Comparison of ENCODE assay signal across 30 cellular contexts in genomic region chr2:128475427-128476211, GRCh38.
DNase-seq lines count a peak whose midpoint lies in the region; ATAC-seq and TF ChIP-seq lines count a peak whose summit lies in the region.
"Had no signal": no experiment of that assay in that cellular context is flagged by ENCODE, and none has a peak within 500 bp of the region (broad histone marks: within the 10 kb centered on the region; RNA-seq: fewer than 3 reads in every experiment).

No MANE protein-coding gene starts in this region.

- DNase-seq in ecto neural progenitor cell (ENCODE audit: low spot score), result peak; percentile 39
- peak; percentile 7 for DNase-seq in natural killer cell
- DNase-seq in upper lobe of right lung, result peak; percentile 48
- DNase-seq in HK-2 (ENCODE audit: unreplicated experiment), result no peak
- DNase-seq: activated CD4-positive, alpha-beta memory T cell treated with anti-CD3 and anti-CD28 coated beads, Interleukin-2, amount 10 ng/mL, durations not matched to agents 7 days and 5 days; activated CD4-positive, alpha-beta T cell treated with anti-CD3 and anti-CD28 coated beads for 1 hour; activated effector memory CD4-positive, alpha-beta T cell treated with Interleukin-2 at 50 U/mL for 16 hours; activated T-cell treated with anti-CD3 and anti-CD28 coated beads for 4 hours; amygdala; brain microvascular endothelial cell; DMS79; effector CD8-positive, alpha-beta T cell; GF-D8; H7; left ventricle myocardium inferior; midbrain; NCI-H146; NCI-H2107; nephron progenitor cell; Right ventricle myocardium superior; small intestine; stimulated activated CD4-positive, alpha-beta T cell treated with anti-CD3 and anti-CD28 coated beads, Interleukin-1b, Interleukin-23, amount 100 ng/mL, for 48 hours; stimulated activated naive CD8-positive, alpha-beta T cell treated with anti-CD3 and anti-CD28 coated beads, Interleukin-15, Interleukin-2, amounts not matched to agents 100 U/mL and 50 U/mL, for 24 hours had no signal

- H3K4me1 Mint-ChIP-seq in natural killer cell, result peaks cover 17 to 19% of the 10 kb centered on the region in 2 donors
- no peaks in the 10 kb centered on the region for H3K4me1 Mint-ChIP-seq in activated T-helper 17 cell treated with anti-CD3 and anti-CD28 coated beads, Interleukin-2, amount 50 U/mL, for 72 hours

- TF ChIP-seq CTCF in natural killer cell (IDR thresholded peaks at IDR 0.05) (no peak), upper lobe of right lung (IDR thresholded peaks at IDR 0.05) (no peak)

- peak overlapping the region; percentile 100 for H3K27ac ChIP-seq in KOPT-K1 (ENCODE audit: low read depth, low read length, poor library complexity, severe bottlenecking)
- no peak overlapping the region for H3K27ac ChIP-seq in upper lobe of right lung
- H3K27ac ChIP-seq: brain microvascular endothelial cell, C4-2B, left ventricle myocardium inferior, parathyroid adenoma, thoracic aorta had no signal

- H3K36me3 Mint-ChIP-seq in natural killer cell, result no peaks in the 10 kb centered on the region
- H3K36me3 Mint-ChIP-seq in activated T-helper 17 cell treated with anti-CD3 and anti-CD28 coated beads, Interleukin-2, amount 50 U/mL, for 72 hours (ENCODE audit: low read depth), result no peaks in the 10 kb centered on the region

- H3K4me3 Mint-ChIP-seq in natural killer cell, result no peak overlapping the region
- H3K4me3 Mint-ChIP-seq in activated T-helper 17 cell treated with anti-CD3 and anti-CD28 coated beads, Interleukin-2, amount 50 U/mL, for 72 hours, result no peak overlapping the region
- H3K4me3 Mint-ChIP-seq: activated CD4-positive, alpha-beta memory T cell treated with anti-CD3 and anti-CD28 coated beads, Interleukin-2, amount 10 ng/mL, durations not matched to agents 7 days and 5 days; nephron progenitor cell had no signal

- ATAC-seq in natural killer cell (no peak), upper lobe of right lung (no peak), GM19455 (IDR thresholded peaks at IDR 0.05; ENCODE audit: unreplicated experiment) (no peak)
- no peak for ATAC-seq in activated T-helper 17 cell treated with anti-CD3 and anti-CD28 coated beads, Interleukin-2, amount 50 U/mL, for 72 hours (replicated peaks)
- ATAC-seq: activated naive CD4-positive, alpha-beta T cell treated with anti-CD3 and anti-CD28 coated beads, Interleukin-2, amount 50 U/mL, for 72 hours; stimulated activated naive CD8-positive, alpha-beta T cell treated with anti-CD3 and anti-CD28 coated beads, Interleukin-15, Interleukin-2, amounts not matched to agents 100 U/mL and 50 U/mL, for 24 hours had no signal

- no peak overlapping the region for H3K4me3 ChIP-seq in upper lobe of right lung
- H3K4me3 ChIP-seq: left ventricle myocardium inferior, thoracic aorta had no signal

- H3K36me3 ChIP-seq in KOPT-K1 (ENCODE audit: insufficient read depth, low read length), result no peaks in the 10 kb centered on the region
- no peaks in the 10 kb centered on the region for H3K36me3 ChIP-seq in upper lobe of right lung
- H3K36me3 ChIP-seq: brain microvascular endothelial cell, left ventricle myocardium inferior, thoracic aorta had no signal

- no peaks in the 10 kb centered on the region for H3K27me3 ChIP-seq in upper lobe of right lung
- H3K27me3 ChIP-seq: brain microvascular endothelial cell had no signal

- H3K9me3 ChIP-seq in KOPT-K1 (ENCODE audit: insufficient read depth, low read length, poor library complexity, severe bottlenecking) (peaks cover 17% of the 10 kb centered on the region), upper lobe of right lung (no peaks in the 10 kb centered on the region)
- H3K9me3 ChIP-seq: thoracic aorta had no signal

- peaks cover 12% of the 10 kb centered on the region for H3K4me1 ChIP-seq in upper lobe of right lung

- H3K27ac Mint-ChIP-seq in natural killer cell, result no peak overlapping the region
- H3K27ac Mint-ChIP-seq in activated T-helper 17 cell treated with anti-CD3 and anti-CD28 coated beads, Interleukin-2, amount 50 U/mL, for 72 hours, result no peak overlapping the region
- H3K27ac Mint-ChIP-seq: activated CD4-positive, alpha-beta memory T cell treated with anti-CD3 and anti-CD28 coated beads, Interleukin-2, amount 10 ng/mL, durations not matched to agents 7 days and 5 days; activated naive CD4-positive, alpha-beta T cell treated with anti-CD3 and anti-CD28 coated beads, Interleukin-2, amount 50 U/mL, for 72 hours; nephron progenitor cell had no signal

- peaks cover 0 to 6% of the 10 kb centered on the region in 2 donors for H3K27me3 Mint-ChIP-seq in natural killer cell (ENCODE audit: low read depth in 2 of 2)
- H3K27me3 Mint-ChIP-seq in activated T-helper 17 cell treated with anti-CD3 and anti-CD28 coated beads, Interleukin-2, amount 50 U/mL, for 72 hours, result peaks cover 24% of the 10 kb centered on the region

- intact Hi-C loops in natural killer cell (cut with micrococcal nuclease), result no loop called here
- intact Hi-C loops in upper lobe of right lung (cut with DNase I), result no loop called here

- no peaks in the 10 kb centered on the region for H3K9me3 Mint-ChIP-seq in natural killer cell
- H3K9me3 Mint-ChIP-seq in activated T-helper 17 cell treated with anti-CD3 and anti-CD28 coated beads, Interleukin-2, amount 50 U/mL, for 72 hours, result peaks cover 5% of the 10 kb centered on the region
